ENCODE assay signal across 16 cellular contexts in the genomic region with DNA sequence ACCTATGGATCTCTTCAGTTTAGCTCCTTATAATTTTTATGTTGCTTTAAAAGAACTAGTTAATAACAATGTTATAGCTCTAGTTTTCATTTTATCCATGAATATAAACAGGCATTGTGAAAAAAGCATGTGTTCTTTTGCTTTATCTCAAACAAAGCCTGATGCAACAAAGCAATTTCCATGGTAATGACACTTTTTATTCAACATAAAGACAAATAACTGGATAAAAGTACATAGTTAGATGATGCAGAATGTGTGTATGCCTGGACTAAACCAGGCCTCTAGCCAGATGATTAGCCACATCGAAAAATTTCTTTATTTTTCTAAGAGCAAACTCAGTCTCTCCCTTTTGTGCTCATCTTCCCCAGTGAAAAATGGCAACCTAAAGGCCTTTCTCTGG.
DNase-seq lines count a peak whose midpoint lies in the region; FAIRE-seq and TF ChIP-seq lines count a peak whose summit lies in the region.
"Had no signal": no experiment of that assay in that cellular context is flagged by ENCODE, and none has a peak within 500 bp of the region (broad histone marks: within the 10 kb centered on the region; RNA-seq: fewer than 3 reads in every experiment).

No MANE protein-coding gene starts in this region.

- H3K18ac ChIP-seq in neuronal stem cell (ENCODE audit: low read length) = no peak overlapping the region

- peak; percentile 27 for FAIRE-seq in H54 (lab: Jason Lieb, UNC)
- FAIRE-seq: GM19239 had no signal

- no peak overlapping the region for H3K4me2 ChIP-seq in neuronal stem cell (ENCODE audit: insufficient read depth, low read length, poor library complexity, severe bottlenecking)

- H4K91ac ChIP-seq in neuronal stem cell (ENCODE audit: low read depth, low read length, poor library complexity) = no peak overlapping the region

- DNase-seq in H54 (ENCODE audit: insufficient read length, low spot score) (no peak), adipocyte (ENCODE audit: low read depth) (peak; percentile 75), fibroblast of peridontal ligament (ENCODE audit: extremely low read depth) (peak; percentile 73), neuronal stem cell (ENCODE audit: low spot score) (no peak), NOMO-1 treated with dmso at 0.1 percent for 144 hours (lab: John Stamatoyannopoulos, UW; ENCODE audit: unreplicated experiment) (no peak), ACHN (no peak)
- DNase-seq in activated CD8-positive, alpha-beta memory T cell treated with anti-CD3 and anti-CD28 coated beads, Interleukin-2, amount 50 U/mL, for 4 hours = no peak
- DNase-seq: BE2C; CD4-positive, alpha-beta T cell; H7; Karpas-422; MM.1S; NCI-H1092 treated with DMSO at 0.1 percent for 48 hours; NCI-H1694 treated with DMSO at 0.1 percent for 48 hours; NCI-H2107 had no signal

- no peak overlapping the region for H2BK120ac ChIP-seq in neuronal stem cell (ENCODE audit: low read depth, low read length)

- no peak overlapping the region for H3K27ac ChIP-seq in neuronal stem cell (replicated peaks; ENCODE audit: low read length)

- H3K9me3 ChIP-seq in adipocyte (ENCODE audit: control insufficient read depth, low read length) = no peaks in the 10 kb centered on the region
- peaks cover 0 to 2% of the 10 kb centered on the region in 2 donors for H3K9me3 ChIP-seq in neuronal stem cell (replicated peaks in 1 of 2; ENCODE audit: control insufficient read depth in 2 of 2, insufficient read depth in 1 of 2, low read depth in 1 of 2, low read length in 2 of 2)
- H3K9me3 ChIP-seq: BE2C had no signal

- in situ Hi-C loops in ACHN (cut with HindIII; ENCODE audit: low pct_ligation_motif_present, low pct_unique_long_range_greater_than_20kb, low sequenced_read_pairs) = no loop called here

- H2BK12ac ChIP-seq in neuronal stem cell (ENCODE audit: low read length) = no peak overlapping the region

- H4K8ac ChIP-seq in neuronal stem cell (ENCODE audit: low read depth, low read length) = no peak overlapping the region

- no peak overlapping the region for H2BK15ac ChIP-seq in neuronal stem cell (ENCODE audit: low read length)

- peak overlapping the region; percentile 24 for H2AFZ ChIP-seq in neuronal stem cell (ENCODE audit: low read length)

- no peak overlapping the region for H2AK5ac ChIP-seq in neuronal stem cell (ENCODE audit: low read depth, low read length)

- H2BK5ac ChIP-seq in neuronal stem cell (ENCODE audit: low read length) = no peak overlapping the region

- no peak for TF ChIP-seq POLR2A in H54 (IDR thresholded peaks at IDR 0.05; ENCODE audit: low read depth, low read length)

- H3K4me1 ChIP-seq in adipocyte (ENCODE audit: control insufficient read depth, insufficient read depth, low read length) = peaks cover 64% of the 10 kb centered on the region
- H3K4me1 ChIP-seq in neuronal stem cell (ENCODE audit: control insufficient read depth in 2 of 2, insufficient read depth in 1 of 2, low read depth in 1 of 2, low read length in 2 of 2) = peaks cover 3 to 4% of the 10 kb centered on the region in 2 donors
- H3K4me1 ChIP-seq: BE2C had no signal

- no peak overlapping the region for H3K14ac ChIP-seq in neuronal stem cell (ENCODE audit: low read length)

- H3K9ac ChIP-seq in adipocyte (ENCODE audit: low read length) (no peak overlapping the region), neuronal stem cell (ENCODE audit: low read depth, low read length, poor library complexity) (no peak overlapping the region)

- H3K27me3 ChIP-seq in adipocyte (replicated peaks; ENCODE audit: control insufficient read depth, insufficient read depth, low read length) (no peaks in the 10 kb centered on the region), neuronal stem cell (ENCODE audit: control insufficient read depth in 3 of 3, insufficient read depth in 3 of 3, low read depth in 1 of 3, low read length in 3 of 3) (no peaks in the 10 kb centered on the region)
- H3K27me3 ChIP-seq: BE2C had no signal

- H3K4me3 ChIP-seq in adipocyte (ENCODE audit: low read length) (no peak overlapping the region), neuronal stem cell (ENCODE audit: low read length in 2 of 2) (no peak overlapping the region)

- no peaks in the 10 kb centered on the region for H3K79me1 ChIP-seq in neuronal stem cell (ENCODE audit: low read depth, low read length)

- H3K4ac ChIP-seq in neuronal stem cell (ENCODE audit: low read length) = no peak overlapping the region

- H3K36me3 ChIP-seq in adipocyte (ENCODE audit: control insufficient read depth, insufficient read depth, low read length, severe bottlenecking) = no peaks in the 10 kb centered on the region
- H3K36me3 ChIP-seq in neuronal stem cell (replicated peaks in 1 of 2; ENCODE audit: control insufficient read depth in 2 of 2, insufficient read depth in 2 of 2, low read length in 2 of 2) = no peaks in the 10 kb centered on the region
- H3K36me3 ChIP-seq: BE2C had no signal

- H3K23ac ChIP-seq in neuronal stem cell (ENCODE audit: low read depth, low read length, poor library complexity) = no peak overlapping the region

- no CpG with 5 or more reads among the region's 1 CpG for WGBS in neuronal stem cell (ENCODE audit: extremely low coverage in 2 of 2, insufficient read length in 2 of 2, insufficient replicate concordance in 1 of 2), 2 donors

Comparison
In these comparisons a context has a peak if more than half of its experiments do, and no peak if none do; other contexts are left out.
1. DNase-seq: peak in adipocyte (single experiment) and fibroblast of peridontal ligament (single experiment); none in H54 (single experiment), neuronal stem cell (single experiment), NOMO-1 treated with dmso at 0.1 percent for 144 hours (single experiment), activated CD8-positive, alpha-beta memory T cell treated with anti-CD3 and anti-CD28 coated beads, Interleukin-2, amount 50 U/mL, for 4 hours (single experiment) and ACHN (single experiment).